Comparison of ENCODE assay signal across 8 cellular contexts in the genomic region with DNA sequence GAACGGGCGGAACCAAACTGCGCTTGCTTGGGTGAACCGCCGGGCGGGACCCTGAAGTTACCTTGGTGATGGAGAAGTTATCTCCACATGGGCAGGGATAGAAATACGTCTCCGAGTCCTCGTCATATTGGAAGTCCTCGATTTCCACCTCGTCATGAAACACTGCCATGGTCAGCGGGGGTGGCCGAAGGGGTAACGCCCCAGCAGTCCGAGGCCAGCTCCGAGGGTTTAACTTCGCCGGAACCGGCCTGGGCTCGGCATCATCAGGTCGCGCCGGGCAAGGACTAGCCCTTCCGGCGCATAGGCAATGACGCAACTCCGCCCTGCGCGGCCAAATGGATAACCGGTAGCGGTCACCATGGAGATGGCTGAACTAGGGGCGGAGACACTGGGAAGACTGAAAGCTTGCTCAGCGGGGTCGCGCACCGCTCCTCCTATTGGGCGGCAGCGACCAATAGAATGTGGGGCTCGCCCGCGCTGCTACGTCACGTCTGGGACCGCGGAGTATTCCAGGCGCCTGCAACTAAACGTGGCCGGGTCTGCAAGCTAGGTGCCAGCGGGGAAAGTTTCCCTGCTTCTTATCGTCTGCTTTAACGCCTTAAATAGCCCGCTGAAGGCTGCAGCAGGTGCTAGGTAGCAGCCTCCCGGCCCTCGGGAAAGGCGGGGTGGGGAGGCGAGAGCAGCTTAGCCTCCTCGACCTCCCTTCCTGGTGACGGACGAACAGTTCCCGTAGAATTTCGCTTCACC. TPM values are rescaled to one million over a fixed set of nuclear protein-coding genes. Genes with fewer than 3 reads are reported as not detected.
DNase-seq lines count a peak whose midpoint lies in the region; ATAC-seq and TF ChIP-seq lines count a peak whose summit lies in the region.

A gene (minus strand): TSS at position 236 of the 747 bp plus-strand sequence. CDS start 67 bp downstream, at position 169.
A gene with protein sequence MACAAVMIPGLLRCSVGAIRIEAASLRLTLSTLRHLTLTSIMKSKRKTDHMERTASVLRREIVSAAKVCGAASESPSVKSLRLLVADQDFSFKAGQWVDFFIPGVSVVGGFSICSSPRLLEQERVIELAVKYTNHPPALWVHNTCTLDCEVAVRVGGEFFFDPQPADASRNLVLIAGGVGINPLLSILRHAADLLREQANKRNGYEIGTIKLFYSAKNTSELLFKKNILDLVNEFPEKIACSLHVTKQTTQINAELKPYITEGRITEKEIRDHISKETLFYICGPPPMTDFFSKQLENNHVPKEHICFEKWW (plus strand): TSS at position 505 of the 747 bp plus-strand sequence. CDS start 5,741 bp downstream, outside the sequence.

- TF ChIP-seq CTCF in liver (IDR thresholded peaks at IDR 0.05; ENCODE audit: low read depth, low read length, missing input control) = peak; percentile 28

- no peaks in the 10 kb centered on the region for H3K27me3 ChIP-seq in liver (ENCODE audit: control insufficient read depth in 4 of 4, insufficient read depth in 4 of 4, low read length in 3 of 4)

- WGBS in liver = under 1% methylated on average over 61 of the region's 61 CpGs

- TF ChIP-seq RAD21 in liver (IDR thresholded peaks at IDR 0.05) = no peak

- peaks cover 2 to 39% (median 28%) of the 10 kb centered on the region in 4 donors for H3K4me1 ChIP-seq in liver (ENCODE audit: control insufficient read depth in 4 of 4, insufficient read depth in 4 of 4, low read length in 3 of 4)

- H3K4me3 ChIP-seq in liver (ENCODE audit: low read depth in 1 of 3, low read length in 3 of 3) = peak within 1 kb of the TSS; percentile 73 to 88 (median 88)

- H3K9ac ChIP-seq in liver (ENCODE audit: low read depth in 1 of 2, low read length in 2 of 2) = peak within 1 kb of the TSS; percentile 91 to 92

- H3K9me3 ChIP-seq in liver (ENCODE audit: control insufficient read depth in 4 of 4, low read length in 3 of 4) = no peaks in the 10 kb centered on the region

- ATAC-seq in GM19397 (IDR thresholded peaks at IDR 0.05; ENCODE audit: unreplicated experiment) = peak; percentile 99
- peak; percentile 99 for ATAC-seq in HG03571 (IDR thresholded peaks at IDR 0.05; ENCODE audit: unreplicated experiment)

- peak within 1 kb of the TSS; percentile 87 to 88 for H3K27ac ChIP-seq in liver (ENCODE audit: low read depth in 1 of 2, low read length in 2 of 2)

- DNase-seq in CD1c-positive myeloid dendritic cell (ENCODE audit: extremely low spot score) (peak; percentile 100), NCI-H82 (lab: John Stamatoyannopoulos, UW) (peak; percentile 99), dermis microvascular lymphatic vessel endothelial cell (ENCODE audit: low read depth in 2 of 2) (peak; percentile 99 to 100)
- peak; percentile 99 for DNase-seq in activated CD4-positive, alpha-beta T cell treated with anti-CD3 and anti-CD28 coated beads, Interleukin-2, amount 50 U/mL, for 48 hours
- peak; percentile 100 for DNase-seq in stimulated activated CD4-positive, alpha-beta T cell treated with anti-CD3 and anti-CD28 coated beads, Interleukin-4, amount 100 ng/mL, for 24 hours

- H3K36me3 ChIP-seq in liver (ENCODE audit: control insufficient read depth in 4 of 4, insufficient read depth in 3 of 4, low read depth in 1 of 4, low read length in 3 of 4) = peaks cover 0 to 9% (median 6%) of the 10 kb centered on the region in 4 donors

TF ChIP-seq in liver, 16 proteins besides CTCF, POLR2A, EP300 and RAD21:
- peak; percentile 93 to 99 for TF ChIP-seq GABPA (IDR thresholded peaks at IDR 0.05 in 1 of 2, conservative IDR thresholded peaks at IDR 0.05 in 1 of 2)
- TF ChIP-seq HNF4G (IDR thresholded peaks at IDR 0.05) = peak; percentile 38
- peak; percentile 66 for TF ChIP-seq NR2F2 (IDR thresholded peaks at IDR 0.05)
- TF ChIP-seq, protein P1, sequence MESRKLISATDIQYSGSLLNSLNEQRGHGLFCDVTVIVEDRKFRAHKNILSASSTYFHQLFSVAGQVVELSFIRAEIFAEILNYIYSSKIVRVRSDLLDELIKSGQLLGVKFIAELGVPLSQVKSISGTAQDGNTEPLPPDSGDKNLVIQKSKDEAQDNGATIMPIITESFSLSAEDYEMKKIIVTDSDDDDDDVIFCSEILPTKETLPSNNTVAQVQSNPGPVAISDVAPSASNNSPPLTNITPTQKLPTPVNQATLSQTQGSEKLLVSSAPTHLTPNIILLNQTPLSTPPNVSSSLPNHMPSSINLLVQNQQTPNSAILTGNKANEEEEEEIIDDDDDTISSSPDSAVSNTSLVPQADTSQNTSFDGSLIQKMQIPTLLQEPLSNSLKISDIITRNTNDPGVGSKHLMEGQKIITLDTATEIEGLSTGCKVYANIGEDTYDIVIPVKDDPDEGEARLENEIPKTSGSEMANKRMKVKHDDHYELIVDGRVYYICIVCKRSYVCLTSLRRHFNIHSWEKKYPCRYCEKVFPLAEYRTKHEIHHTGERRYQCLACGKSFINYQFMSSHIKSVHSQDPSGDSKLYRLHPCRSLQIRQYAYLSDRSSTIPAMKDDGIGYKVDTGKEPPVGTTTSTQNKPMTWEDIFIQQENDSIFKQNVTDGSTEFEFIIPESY (IDR thresholded peaks at IDR 0.05) = peak; percentile 69
- TF ChIP-seq, protein P2, sequence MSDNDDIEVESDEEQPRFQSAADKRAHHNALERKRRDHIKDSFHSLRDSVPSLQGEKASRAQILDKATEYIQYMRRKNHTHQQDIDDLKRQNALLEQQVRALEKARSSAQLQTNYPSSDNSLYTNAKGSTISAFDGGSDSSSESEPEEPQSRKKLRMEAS (IDR thresholded peaks at IDR 0.05) = peak; percentile 61
- no peak for TF ChIP-seq FOXA1 (IDR thresholded peaks at IDR 0.05)
- peak; percentile 67 for TF ChIP-seq TAF1 (conservative IDR thresholded peaks at IDR 0.05)
- TF ChIP-seq SP1 (IDR thresholded peaks at IDR 0.05) = peak; percentile 75
- no peak for TF ChIP-seq HNF4A (conservative IDR thresholded peaks at IDR 0.05)
- peak; percentile 81 for TF ChIP-seq YY1 (IDR thresholded peaks at IDR 0.05)
- peak in 1 of 2 donors; percentile 52 for TF ChIP-seq RXRA (IDR thresholded peaks at IDR 0.05)
- peak in 1 of 2 donors; percentile 35 for TF ChIP-seq JUND (IDR thresholded peaks at IDR 0.05)
- TF ChIP-seq, protein P3, sequence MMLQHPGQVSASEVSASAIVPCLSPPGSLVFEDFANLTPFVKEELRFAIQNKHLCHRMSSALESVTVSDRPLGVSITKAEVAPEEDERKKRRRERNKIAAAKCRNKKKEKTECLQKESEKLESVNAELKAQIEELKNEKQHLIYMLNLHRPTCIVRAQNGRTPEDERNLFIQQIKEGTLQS (IDR thresholded peaks at IDR 0.05) = peak; percentile 78
- TF ChIP-seq EGR1 (IDR thresholded peaks at IDR 0.05; ENCODE audit: low read depth in 2 of 2) = peak in 1 of 2 donors; percentile 85
- TF ChIP-seq, protein P4, sequence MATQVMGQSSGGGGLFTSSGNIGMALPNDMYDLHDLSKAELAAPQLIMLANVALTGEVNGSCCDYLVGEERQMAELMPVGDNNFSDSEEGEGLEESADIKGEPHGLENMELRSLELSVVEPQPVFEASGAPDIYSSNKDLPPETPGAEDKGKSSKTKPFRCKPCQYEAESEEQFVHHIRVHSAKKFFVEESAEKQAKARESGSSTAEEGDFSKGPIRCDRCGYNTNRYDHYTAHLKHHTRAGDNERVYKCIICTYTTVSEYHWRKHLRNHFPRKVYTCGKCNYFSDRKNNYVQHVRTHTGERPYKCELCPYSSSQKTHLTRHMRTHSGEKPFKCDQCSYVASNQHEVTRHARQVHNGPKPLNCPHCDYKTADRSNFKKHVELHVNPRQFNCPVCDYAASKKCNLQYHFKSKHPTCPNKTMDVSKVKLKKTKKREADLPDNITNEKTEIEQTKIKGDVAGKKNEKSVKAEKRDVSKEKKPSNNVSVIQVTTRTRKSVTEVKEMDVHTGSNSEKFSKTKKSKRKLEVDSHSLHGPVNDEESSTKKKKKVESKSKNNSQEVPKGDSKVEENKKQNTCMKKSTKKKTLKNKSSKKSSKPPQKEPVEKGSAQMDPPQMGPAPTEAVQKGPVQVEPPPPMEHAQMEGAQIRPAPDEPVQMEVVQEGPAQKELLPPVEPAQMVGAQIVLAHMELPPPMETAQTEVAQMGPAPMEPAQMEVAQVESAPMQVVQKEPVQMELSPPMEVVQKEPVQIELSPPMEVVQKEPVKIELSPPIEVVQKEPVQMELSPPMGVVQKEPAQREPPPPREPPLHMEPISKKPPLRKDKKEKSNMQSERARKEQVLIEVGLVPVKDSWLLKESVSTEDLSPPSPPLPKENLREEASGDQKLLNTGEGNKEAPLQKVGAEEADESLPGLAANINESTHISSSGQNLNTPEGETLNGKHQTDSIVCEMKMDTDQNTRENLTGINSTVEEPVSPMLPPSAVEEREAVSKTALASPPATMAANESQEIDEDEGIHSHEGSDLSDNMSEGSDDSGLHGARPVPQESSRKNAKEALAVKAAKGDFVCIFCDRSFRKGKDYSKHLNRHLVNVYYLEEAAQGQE (IDR thresholded peaks at IDR 0.05) = peak; percentile 91
- no peak for TF ChIP-seq FOXA2 (IDR thresholded peaks at IDR 0.05)

RNA-seq across cellular contexts. Expression of the first gene that starts in this region (rescaled TPM):
- total RNA-seq in dermis microvascular lymphatic vessel endothelial cell (16.4 and 20.9 TPM in 2 replicates), liver (10 to 100 TPM in 1 of 2 donors, 1 to 10 TPM in 1; 7.8 to 12.0 TPM)
- polyA plus RNA-seq in liver = 10 to 100 TPM; 11.1 to 19.1 TPM

RNA-seq across cellular contexts. Expression of the second gene that starts in this region (rescaled TPM):
- 10.0 and 13.8 TPM in 2 replicates for total RNA-seq in dermis microvascular lymphatic vessel endothelial cell
- total RNA-seq in liver = 10 to 100 TPM in 1 of 2 donors, 1 to 10 TPM in 1; 9.3 to 24.6 TPM
- polyA plus RNA-seq in liver = 10 to 100 TPM; 12.6 to 15.6 TPM

Comparison
In these comparisons a context has a peak if more than half of its experiments do, and no peak if none do; other contexts are left out.
1. Peak in every context shown above with its lines: DNase-seq, ATAC-seq, H3K4me3 ChIP-seq and H3K27ac ChIP-seq.